ENCODE assay signal across 9 cellular contexts in the genomic region with DNA sequence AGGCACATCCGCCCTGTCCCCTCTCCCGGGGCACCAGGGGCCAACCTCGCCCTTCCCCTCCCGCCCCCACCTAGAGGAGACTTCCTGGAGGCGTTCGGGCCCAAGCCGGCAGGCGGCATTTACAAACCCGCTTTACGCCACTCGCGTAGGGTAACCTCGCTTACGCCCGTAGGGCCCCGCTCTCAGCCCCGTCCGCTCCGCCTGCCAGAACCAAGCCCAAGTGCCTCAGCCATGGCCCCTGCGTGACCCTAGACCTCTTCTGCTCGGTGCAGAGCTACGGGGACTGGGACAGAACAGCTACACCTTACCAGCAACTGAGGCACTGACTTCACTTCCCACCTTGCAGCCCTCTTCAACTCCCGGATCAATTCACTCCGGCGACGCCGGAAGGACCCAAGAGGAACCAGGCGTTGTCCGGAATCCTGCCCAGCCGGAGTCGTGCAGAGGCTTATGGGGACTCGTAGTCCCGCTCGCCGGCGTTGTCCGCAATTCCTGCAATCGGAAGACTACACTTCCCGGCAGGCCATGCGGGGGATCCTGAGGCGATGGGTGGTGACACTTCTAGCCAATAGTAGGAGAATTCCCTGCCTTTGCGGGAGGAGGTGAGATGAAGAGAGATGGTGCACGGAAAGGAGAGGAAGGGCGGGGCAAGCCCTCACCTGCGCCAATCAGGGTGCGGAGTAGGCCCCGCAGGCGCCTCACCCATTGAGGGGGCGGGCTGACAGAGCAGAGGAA. TPM values are rescaled to one million over a fixed set of nuclear protein-coding genes. Genes with fewer than 3 reads are reported as not detected.
A peak's percentile ranks its signal among the peaks of the same experiment; 100 is the strongest.
DNase-seq lines count a peak whose midpoint lies in the region; ATAC-seq and TF ChIP-seq lines count a peak whose summit lies in the region.
"Had no signal": no experiment of that assay in that cellular context is flagged by ENCODE, and none has a peak within 500 bp of the region (broad histone marks: within the 10 kb centered on the region; RNA-seq: fewer than 3 reads in every experiment).

A gene (minus strand): TSS at position 395 of the 735 bp plus-strand sequence. CDS start 14,735 bp downstream, outside the sequence.

- peak within 1 kb of the TSS; percentile 64 for H3K4me3 ChIP-seq in smooth muscle cell

- no peaks in the 10 kb centered on the region for H3K27me3 Mint-ChIP-seq in WTC11 (ENCODE audit: low read depth)
- H3K27me3 Mint-ChIP-seq: activated naive CD8-positive, alpha-beta T cell had no signal

- H3K36me3 Mint-ChIP-seq in WTC11, result no peaks in the 10 kb centered on the region
- H3K36me3 Mint-ChIP-seq: activated naive CD8-positive, alpha-beta T cell had no signal

- WGBS in smooth muscle cell (ENCODE audit: low lambda C conversion rate), result 1% methylated on average over 38 of the region's 49 CpGs

- POLR2A ChIA-PET in WTC11 (lab: Charles Lee), result interaction anchor here (1.0 to 1.4 kb wide), 2 partner anchors 23 to 354 kb away, joined by 3 to 7 read pairs; a partner anchor contains a TSS

- H3K9me3 Mint-ChIP-seq in WTC11, result no peaks in the 10 kb centered on the region

- no peaks in the 10 kb centered on the region for H3K36me3 ChIP-seq in smooth muscle cell (ENCODE audit: low read depth)

- H3K27ac ChIP-seq in caudate nucleus (ENCODE audit: low read depth, low read length), result peak within 1 kb of the TSS; percentile 91
- H3K27ac ChIP-seq in smooth muscle cell (ENCODE audit: low read depth), result peak within 1 kb of the TSS; percentile 50

- H3K4me1 Mint-ChIP-seq in WTC11, result peaks cover 49% of the 10 kb centered on the region

- no peaks in the 10 kb centered on the region for H3K27me3 ChIP-seq in smooth muscle cell (ENCODE audit: low read depth)

- DNase-seq in AG09319 (ENCODE audit: extremely low read depth, low read depth) (peak; percentile 93), NCI-H226 (peak; percentile 93), WTC11 (ENCODE audit: low spot score) (peak; percentile 99), caudate nucleus (lab: John Stamatoyannopoulos, UW) (peak; percentile 64 to 100 (median 98)), iPS-NIHi7 (ENCODE audit: extremely low spot score) (peak; percentile 86), smooth muscle cell (lab: John Stamatoyannopoulos, UW; ENCODE audit: unreplicated experiment) (peak; percentile 88)

- H2AFZ ChIP-seq in smooth muscle cell (ENCODE audit: low read depth), result peak within 1 kb of the TSS; percentile 78

- H3K4me2 ChIP-seq in smooth muscle cell, result peak within 1 kb of the TSS; percentile 89

- no peaks in the 10 kb centered on the region for H3K9me3 ChIP-seq in smooth muscle cell (replicated peaks; ENCODE audit: low read depth)

- H4K20me1 ChIP-seq in smooth muscle cell (ENCODE audit: low read depth), result peaks cover 39% of the 10 kb centered on the region

- CTCF ChIA-PET in WTC11 (lab: Charles Lee), result interaction anchor here (1.6 to 2.0 kb wide), 2 partner anchors 147 to 354 kb away, joined by 8 to 15 read pairs; a partner anchor contains a TSS

- peaks cover 18% of the 10 kb centered on the region for H3K4me1 ChIP-seq in smooth muscle cell (ENCODE audit: low read depth)

- no peak within 1 kb of the TSS for H3K4me3 Mint-ChIP-seq in WTC11
- H3K4me3 Mint-ChIP-seq: activated naive CD8-positive, alpha-beta T cell had no signal

- H3K9ac ChIP-seq in smooth muscle cell (ENCODE audit: low read depth), result peak within 1 kb of the TSS; percentile 74

- no peak for TF ChIP-seq CTCF in AG09319 (IDR thresholded peaks at IDR 0.05; ENCODE audit: low read depth, low read length)
- no peak for TF ChIP-seq CTCF in WTC11 (IDR thresholded peaks at IDR 0.05)
- TF ChIP-seq CTCF in smooth muscle cell (IDR thresholded peaks at IDR 0.05; ENCODE audit: borderline replicate concordance, insufficient read depth, poor library complexity, severe bottlenecking), result no peak

- H3F3A ChIP-seq in smooth muscle cell (ENCODE audit: low read depth), result no peaks in the 10 kb centered on the region

- ATAC-seq in GM19023 (IDR thresholded peaks at IDR 0.05; ENCODE audit: unreplicated experiment) (peak; percentile 87), HG03196 (IDR thresholded peaks at IDR 0.05; ENCODE audit: unreplicated experiment) (peak; percentile 92), WTC11 (peak; percentile 87)

- H3K79me2 ChIP-seq in smooth muscle cell (ENCODE audit: low read depth), result peaks cover 47% of the 10 kb centered on the region

- H3K27ac Mint-ChIP-seq in WTC11, result no peak within 1 kb of the TSS

TF ChIP-seq in WTC11, 78 proteins besides CTCF, POLR2A, EP300 and RAD21 (continues in another document):
- 0 out of 2 replicates have a peak, but pooled peaks have one; percentile 23 for TF ChIP-seq MYBL2 (CRISPR knock-in tag; IDR thresholded peaks at IDR 0.05)
- no peak; the same call in 1 of the 2 replicates for TF ChIP-seq ZBTB21 (CRISPR knock-in tag; IDR thresholded peaks at IDR 0.05; ENCODE audit: borderline replicate concordance)
- TF ChIP-seq, protein P1, sequence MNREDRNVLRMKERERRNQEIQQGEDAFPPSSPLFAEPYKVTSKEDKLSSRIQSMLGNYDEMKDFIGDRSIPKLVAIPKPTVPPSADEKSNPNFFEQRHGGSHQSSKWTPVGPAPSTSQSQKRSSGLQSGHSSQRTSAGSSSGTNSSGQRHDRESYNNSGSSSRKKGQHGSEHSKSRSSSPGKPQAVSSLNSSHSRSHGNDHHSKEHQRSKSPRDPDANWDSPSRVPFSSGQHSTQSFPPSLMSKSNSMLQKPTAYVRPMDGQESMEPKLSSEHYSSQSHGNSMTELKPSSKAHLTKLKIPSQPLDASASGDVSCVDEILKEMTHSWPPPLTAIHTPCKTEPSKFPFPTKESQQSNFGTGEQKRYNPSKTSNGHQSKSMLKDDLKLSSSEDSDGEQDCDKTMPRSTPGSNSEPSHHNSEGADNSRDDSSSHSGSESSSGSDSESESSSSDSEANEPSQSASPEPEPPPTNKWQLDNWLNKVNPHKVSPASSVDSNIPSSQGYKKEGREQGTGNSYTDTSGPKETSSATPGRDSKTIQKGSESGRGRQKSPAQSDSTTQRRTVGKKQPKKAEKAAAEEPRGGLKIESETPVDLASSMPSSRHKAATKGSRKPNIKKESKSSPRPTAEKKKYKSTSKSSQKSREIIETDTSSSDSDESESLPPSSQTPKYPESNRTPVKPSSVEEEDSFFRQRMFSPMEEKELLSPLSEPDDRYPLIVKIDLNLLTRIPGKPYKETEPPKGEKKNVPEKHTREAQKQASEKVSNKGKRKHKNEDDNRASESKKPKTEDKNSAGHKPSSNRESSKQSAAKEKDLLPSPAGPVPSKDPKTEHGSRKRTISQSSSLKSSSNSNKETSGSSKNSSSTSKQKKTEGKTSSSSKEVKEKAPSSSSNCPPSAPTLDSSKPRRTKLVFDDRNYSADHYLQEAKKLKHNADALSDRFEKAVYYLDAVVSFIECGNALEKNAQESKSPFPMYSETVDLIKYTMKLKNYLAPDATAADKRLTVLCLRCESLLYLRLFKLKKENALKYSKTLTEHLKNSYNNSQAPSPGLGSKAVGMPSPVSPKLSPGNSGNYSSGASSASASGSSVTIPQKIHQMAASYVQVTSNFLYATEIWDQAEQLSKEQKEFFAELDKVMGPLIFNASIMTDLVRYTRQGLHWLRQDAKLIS (CRISPR knock-in tag; IDR thresholded peaks at IDR 0.05; ENCODE audit: borderline replicate concordance), result no peak
- TF ChIP-seq PRRX2 (CRISPR knock-in tag; IDR thresholded peaks at IDR 0.05), result peak; percentile 83
- TF ChIP-seq TP53 (CRISPR knock-in tag; IDR thresholded peaks at IDR 0.05), result 0 out of 2 replicates have a peak, but pooled peaks have one; percentile 54
- TF ChIP-seq, protein P2, sequence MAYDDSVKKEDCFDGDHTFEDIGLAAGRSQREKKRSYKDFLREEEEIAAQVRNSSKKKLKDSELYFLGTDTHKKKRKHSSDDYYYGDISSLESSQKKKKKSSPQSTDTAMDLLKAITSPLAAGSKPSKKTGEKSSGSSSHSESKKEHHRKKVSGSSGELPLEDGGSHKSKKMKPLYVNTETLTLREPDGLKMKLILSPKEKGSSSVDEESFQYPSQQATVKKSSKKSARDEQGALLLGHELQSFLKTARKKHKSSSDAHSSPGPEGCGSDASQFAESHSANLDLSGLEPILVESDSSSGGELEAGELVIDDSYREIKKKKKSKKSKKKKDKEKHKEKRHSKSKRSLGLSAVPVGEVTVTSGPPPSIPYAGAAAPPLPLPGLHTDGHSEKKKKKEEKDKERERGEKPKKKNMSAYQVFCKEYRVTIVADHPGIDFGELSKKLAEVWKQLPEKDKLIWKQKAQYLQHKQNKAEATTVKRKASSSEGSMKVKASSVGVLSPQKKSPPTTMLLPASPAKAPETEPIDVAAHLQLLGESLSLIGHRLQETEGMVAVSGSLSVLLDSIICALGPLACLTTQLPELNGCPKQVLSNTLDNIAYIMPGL (CRISPR knock-in tag; IDR thresholded peaks at IDR 0.05), result 0 out of 2 replicates have a peak, but pooled peaks have one; percentile 21
- TF ChIP-seq ESRRA (CRISPR knock-in tag; IDR thresholded peaks at IDR 0.05; ENCODE audit: borderline replicate concordance), result 0 out of 2 replicates have a peak, but pooled peaks have one; percentile 24
- TF ChIP-seq ETV6 (CRISPR knock-in tag; IDR thresholded peaks at IDR 0.05), result peak; percentile 90

RNA-seq across cellular contexts. Expression of the gene that starts here (rescaled TPM):
- total RNA-seq in WTC11 (2021) (58.3 to 60.8 TPM (median 58.5 TPM) in 3 replicates), smooth muscle cell (75.6 and 89.5 TPM in 2 replicates)
- polyA plus RNA-seq in smooth muscle cell, result 41.8 and 47.4 TPM in 2 replicates

Comparison
In these comparisons a context has a peak if more than half of its experiments do, and no peak if none do; other contexts are left out.
1. Peak in every context shown above with its lines: DNase-seq, ATAC-seq, H3K4me3 ChIP-seq and H3K27ac ChIP-seq.